Comparison of ENCODE assay signal across 1 cellular context in genomic region chr12:53463802-53464375, GRCh38.
TF ChIP-seq lines count a peak whose summit lies in the region.

No MANE protein-coding gene starts in this region.

TF ChIP-seq in HEK293, 187 proteins besides CTCF, POLR2A, EP300 and RAD21 (continued from another document):
- no peak for TF ChIP-seq ZBTB49 (tag by site-specific recombination; IDR thresholded peaks at IDR 0.05; ENCODE audit: low read depth)
- no peak for TF ChIP-seq ZNF416 (tag by site-specific recombination; IDR thresholded peaks at IDR 0.05)
- no peak for TF ChIP-seq ZBTB20 (tag by site-specific recombination; IDR thresholded peaks at IDR 0.05)
- peak; percentile 55; the same call in 1 of the 2 replicates for TF ChIP-seq IKZF3 (tag by site-specific recombination; IDR thresholded peaks at IDR 0.05)
TF ChIP-seq in HEK293: peak in this region for 1.
